Comparison of ENCODE assay signal across 25 cellular contexts in the genomic region with DNA sequence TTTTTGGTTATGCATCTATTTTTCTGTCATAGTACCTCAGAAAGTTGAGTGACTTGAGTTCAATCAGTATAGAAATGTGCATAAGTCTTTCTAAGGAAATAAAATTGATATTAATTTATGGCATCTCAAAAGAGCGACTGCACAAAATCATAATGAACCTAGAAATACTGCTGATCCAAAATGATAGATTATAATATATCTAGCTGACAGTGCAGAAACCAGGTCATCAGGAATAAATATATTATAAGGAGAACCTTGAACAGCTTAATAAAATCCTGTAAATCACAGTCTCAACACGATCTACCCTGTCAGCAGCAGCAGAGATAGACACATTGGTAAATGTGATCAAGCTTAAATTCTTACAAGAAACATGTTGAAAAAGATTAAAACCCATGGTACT.
DNase-seq lines count a peak whose midpoint lies in the region; ATAC-seq, FAIRE-seq and TF ChIP-seq lines count a peak whose summit lies in the region.
"Had no signal": no experiment of that assay in that cellular context is flagged by ENCODE, and none has a peak within 500 bp of the region (broad histone marks: within the 10 kb centered on the region; RNA-seq: fewer than 3 reads in every experiment).

No MANE protein-coding gene starts in this region.

- H3K9ac ChIP-seq in HepG2 (ENCODE audit: insufficient read depth, low read depth, low read length) (no peak overlapping the region), K562 (ENCODE audit: insufficient read depth in 1 of 2, low read depth in 2 of 2, low read length in 2 of 2) (no peak overlapping the region)
- H3K9ac ChIP-seq: BLaER1 had no signal

- H3K4me1 Mint-ChIP-seq in natural killer cell: no peaks in the 10 kb centered on the region
- H3K4me1 Mint-ChIP-seq: CD14-positive monocyte; CD4-positive, alpha-beta memory T cell; CD4-positive, CD25-positive, alpha-beta regulatory T cell; CD8-positive, alpha-beta memory T cell had no signal

- no peaks in the 10 kb centered on the region for H3K27me3 ChIP-seq in HepG2 (ENCODE audit: control insufficient read depth in 1 of 2, insufficient read depth in 2 of 2, low read length in 2 of 2)
- no peaks in the 10 kb centered on the region for H3K27me3 ChIP-seq in right lobe of liver
- H3K27me3 ChIP-seq in K562 (ENCODE audit: control insufficient read depth in 2 of 2, insufficient read depth in 2 of 2, low read length in 2 of 2): no peaks in the 10 kb centered on the region
- H3K27me3 ChIP-seq: BE2C, BLaER1 had no signal

- CTCF ChIA-PET in HepG2 (lab: Yijun Ruan, JAX; ENCODE audit: low intra/inter-chr PET ratio, low total read pairs) (no interaction called here), K562 (lab: Yijun Ruan, JAX; ENCODE audit: low intra/inter-chr PET ratio) (no interaction called here)

- no peak overlapping the region for H3K4me2 ChIP-seq in HepG2 (ENCODE audit: low read depth, low read length)
- H3K4me2 ChIP-seq in K562 (ENCODE audit: insufficient read depth, low read length): no peak overlapping the region
- H3K4me2 ChIP-seq: BLaER1 had no signal

- H3K36me3 ChIP-seq in HepG2 (replicated peaks in 1 of 2; ENCODE audit: control insufficient read depth in 1 of 2, insufficient read depth in 2 of 2, low read length in 2 of 2) (no peaks in the 10 kb centered on the region), right lobe of liver (no peaks in the 10 kb centered on the region), K562 (ENCODE audit: control insufficient read depth, insufficient read depth, low read length) (no peaks in the 10 kb centered on the region)
- H3K36me3 ChIP-seq: BE2C, BLaER1 had no signal

- H3K9me3 ChIP-seq in HepG2 (ENCODE audit: low read length) (peaks cover 34% of the 10 kb centered on the region), right lobe of liver (no peaks in the 10 kb centered on the region), K562 (replicated peaks; ENCODE audit: control insufficient read depth, insufficient read depth, low read depth, low read length) (peaks cover 2% of the 10 kb centered on the region; the same call in 1 of the 2 replicates)
- H3K9me3 ChIP-seq: BE2C, BLaER1 had no signal

- H3K79me2 ChIP-seq in HepG2 (ENCODE audit: insufficient read depth, low read length): no peaks in the 10 kb centered on the region
- no peaks in the 10 kb centered on the region for H3K79me2 ChIP-seq in K562 (ENCODE audit: control insufficient read depth, insufficient read depth, low read length)

- no peak overlapping the region for H3K4me3 Mint-ChIP-seq in natural killer cell
- H3K4me3 Mint-ChIP-seq: CD14-positive monocyte; CD4-positive, alpha-beta memory T cell; CD4-positive, CD25-positive, alpha-beta regulatory T cell; CD8-positive, alpha-beta memory T cell had no signal

- TF ChIP-seq EP300 in HepG2 (IDR thresholded peaks at IDR 0.05; ENCODE audit: low read depth in 2 of 2, low read length in 2 of 2): no peak
- no peak for TF ChIP-seq EP300 in HepG2 (CRISPR knock-in tag; IDR thresholded peaks at IDR 0.05; ENCODE audit: borderline replicate concordance)
- no peak for TF ChIP-seq EP300 in K562 (IDR thresholded peaks at IDR 0.05; ENCODE audit: low read length)

- no TSS peak for BruUV-seq in HepG2 (replicated peaks; lab: Mats Ljungman, UMichigan)
- BruUV-seq in K562 (replicated peaks; lab: Mats Ljungman, UMichigan): no TSS peak

- TF ChIP-seq RAD21 in HepG2 (CRISPR knock-in tag; IDR thresholded peaks at IDR 0.05): no peak
- TF ChIP-seq RAD21 in K562 (CRISPR knock-in tag; conservative IDR thresholded peaks at IDR 0.05 in 1 of 2, IDR thresholded peaks at IDR 0.05 in 1 of 2): no peak

- no peaks in the 10 kb centered on the region for H3K9me1 ChIP-seq in K562 (ENCODE audit: control insufficient read depth, insufficient read depth, low read length)

- POLR2A ChIA-PET in HepG2 (lab: Yijun Ruan, JAX) (no interaction called here), K562 (lab: Yijun Ruan, JAX) (no interaction called here)

- H3K36me3 Mint-ChIP-seq in natural killer cell: peaks cover 18% of the 10 kb centered on the region
- H3K36me3 Mint-ChIP-seq: CD14-positive monocyte; CD4-positive, alpha-beta memory T cell; CD4-positive, CD25-positive, alpha-beta regulatory T cell; CD8-positive, alpha-beta memory T cell had no signal

- H4K20me1 ChIP-seq in HepG2 (ENCODE audit: insufficient read depth, low read length) (no peaks in the 10 kb centered on the region), K562 (replicated peaks; ENCODE audit: control insufficient read depth, insufficient read depth, low read length) (no peaks in the 10 kb centered on the region)
- H4K20me1 ChIP-seq: BLaER1 had no signal

- H3K9me3 Mint-ChIP-seq in natural killer cell: peaks cover 10 to 12% of the 10 kb centered on the region in 2 donors

- no peak for TF ChIP-seq CTCF in HepG2 (CRISPR knock-in tag; IDR thresholded peaks at IDR 0.05)
- no peak for TF ChIP-seq CTCF in right lobe of liver (IDR thresholded peaks at IDR 0.05)
- no peak for TF ChIP-seq CTCF in K562 (IDR thresholded peaks at IDR 0.05 in 2 of 3, conservative IDR thresholded peaks at IDR 0.05 in 1 of 3; ENCODE audit: insufficient read depth in 2 of 3, low read depth in 1 of 3, low read length in 3 of 3)
- TF ChIP-seq CTCF in natural killer cell (IDR thresholded peaks at IDR 0.05): no peak

- intact Hi-C loops in HepG2 (cut with micrococcal nuclease; ENCODE audit: unreplicated experiment): no loop called here
- intact Hi-C loops in right lobe of liver (cut with DNase I): no loop called here
- intact Hi-C loops in K562 (cut with micrococcal nuclease): no loop called here
- intact Hi-C loops in natural killer cell (cut with micrococcal nuclease): no loop called here

- no peak for DNase-seq in HepG2 (ENCODE audit: low spot score)
- DNase-seq in right lobe of liver: no peak
- no peak for DNase-seq in K562 (ENCODE audit: extremely low read depth in 1 of 4, low spot score in 3 of 4)
- DNase-seq in natural killer cell: no peak
- no peak for DNase-seq in substantia nigra (lab: John Stamatoyannopoulos, UW)
- DNase-seq: ACHN; BE2C; C1 segment of cervical spinal cord; CD4-positive, alpha-beta memory T cell; CD4-positive, CD25-positive, alpha-beta regulatory T cell; CD8-positive, alpha-beta memory T cell; COR-L47; DMS 273 treated with DMSO at 0.1 percent for 48 hours; DMS153; DMS53; DMS79; DND-41; EL; GDM1 had no signal

- TF ChIP-seq POLR2A in HepG2 (IDR thresholded peaks at IDR 0.05; ENCODE audit: insufficient read depth in 1 of 2, low read depth in 2 of 2, low read length in 2 of 2) (no peak), right lobe of liver (IDR thresholded peaks at IDR 0.05) (no peak), K562 (conservative IDR thresholded peaks at IDR 0.05) (no peak)

- FAIRE-seq in HepG2 (lab: Jason Lieb, UNC) (no peak), K562 (lab: Jason Lieb, UNC) (no peak)
- FAIRE-seq: GM12878, GM12892, GM18507 had no signal

- H3K4me3 ChIP-seq in HepG2 (replicated peaks in 1 of 3; ENCODE audit: insufficient read depth in 1 of 3, low read depth in 2 of 3, low read length in 3 of 3) (no peak overlapping the region), right lobe of liver (no peak overlapping the region), K562 (no peak overlapping the region)
- H3K4me3 ChIP-seq: BLaER1, GM12878 had no signal

- 0% methylated on average over 2 of the region's 2 CpGs for WGBS in HepG2 (ENCODE audit: low lambda C conversion rate)
- 46% methylated on average over 2 of the region's 2 CpGs for WGBS in right lobe of liver (ENCODE audit: insufficient coverage, low coverage, low lambda C conversion rate, missing lambda C conversion rate)
- 0% methylated on average over 2 of the region's 2 CpGs for WGBS in K562 (ENCODE audit: insufficient coverage, low coverage, missing lambda C conversion rate)

- no peak for ATAC-seq in HepG2
- no peak for ATAC-seq in right lobe of liver
- no peak for ATAC-seq in K562
- no peak for ATAC-seq in natural killer cell
- ATAC-seq: GM12878 had no signal

- no peaks in the 10 kb centered on the region for H3K4me1 ChIP-seq in HepG2 (ENCODE audit: insufficient read depth, low read length)
- H3K4me1 ChIP-seq in right lobe of liver: no peaks in the 10 kb centered on the region
- H3K4me1 ChIP-seq in K562 (replicated peaks in 1 of 2; ENCODE audit: control insufficient read depth in 2 of 2, insufficient read depth in 2 of 2, low read length in 2 of 2): no peaks in the 10 kb centered on the region
- H3K4me1 ChIP-seq: BE2C, BLaER1 had no signal

- H3K27ac ChIP-seq in HepG2 (ENCODE audit: extremely low read length, insufficient read depth, low read length) (no peak overlapping the region), right lobe of liver (no peak overlapping the region), K562 (ENCODE audit: extremely low read depth, low read depth, low read length) (no peak overlapping the region), substantia nigra (ENCODE audit: low read depth, low read length, poor library complexity, severe bottlenecking) (no peak overlapping the region)
- H3K27ac ChIP-seq: 22Rv1, BLaER1 had no signal

- no peak overlapping the region for H2AFZ ChIP-seq in HepG2 (ENCODE audit: low read length)
- no peak overlapping the region for H2AFZ ChIP-seq in K562 (ENCODE audit: low read depth, low read length)

- in situ Hi-C loops in HepG2 (cut with HindIII; ENCODE audit: extremely low pct_ligation_motif_present, low pct_unique_long_range_greater_than_20kb) (no loop called here), K562 (cut with MboI) (no loop called here)

- H3K27me3 Mint-ChIP-seq in natural killer cell (ENCODE audit: low read depth in 2 of 2): no peaks in the 10 kb centered on the region
- H3K27me3 Mint-ChIP-seq: CD4-positive, alpha-beta memory T cell; CD4-positive, CD25-positive, alpha-beta regulatory T cell; CD8-positive, alpha-beta memory T cell had no signal

- no peak overlapping the region for H3K27ac Mint-ChIP-seq in natural killer cell
- H3K27ac Mint-ChIP-seq: CD14-positive monocyte; CD4-positive, alpha-beta memory T cell; CD4-positive, CD25-positive, alpha-beta regulatory T cell; CD8-positive, alpha-beta memory T cell had no signal

TF ChIP-seq in HepG2, 621 proteins besides CTCF, POLR2A, EP300 and RAD21:
- TF ChIP-seq KDM3A (CRISPR knock-in tag; IDR thresholded peaks at IDR 0.05; ENCODE audit: low read depth) (no peak), MAFF (IDR thresholded peaks at IDR 0.05; ENCODE audit: low read depth, low read length) (peak; percentile 64), ZFP36L1 (CRISPR knock-in tag; IDR thresholded peaks at IDR 0.05) (no peak), ZNF296 (CRISPR knock-in tag; conservative IDR thresholded peaks at IDR 0.05) (no peak), MAFK (conservative IDR thresholded peaks at IDR 0.05 in 1 of 2, IDR thresholded peaks at IDR 0.05 in 1 of 2; ENCODE audit: low read length in 2 of 2) (peak; percentile 36 to 71; a peak in 3 of 4 replicates)

TF ChIP-seq in K562, 482 proteins besides CTCF, POLR2A, EP300 and RAD21 (continues in another document):
- TF ChIP-seq MAFG (tag; conservative IDR thresholded peaks at IDR 0.05): 0 out of 2 replicates have a peak, but pooled peaks have one; percentile 25
- no peak for TF ChIP-seq TGIF2 (CRISPR knock-in tag; IDR thresholded peaks at IDR 0.05)
- TF ChIP-seq ZNF316 (IDR thresholded peaks at IDR 0.05): peak; percentile 18; the same call in 1 of the 2 replicates
- no peak for TF ChIP-seq JUNB (CRISPR knock-in tag; conservative IDR thresholded peaks at IDR 0.05)
- TF ChIP-seq BDP1 (IDR thresholded peaks at IDR 0.05; ENCODE audit: insufficient read depth, insufficient read length): no peak
- TF ChIP-seq U2AF2 (optimal IDR thresholded peaks at IDR 0.05; ENCODE audit: low read depth, low read length): no peak
- TF ChIP-seq RBFOX2 (IDR thresholded peaks at IDR 0.05; ENCODE audit: low read depth, low read length): no peak

Comparison
In these comparisons a context has a peak if more than half of its experiments do, and no peak if none do; other contexts are left out.
1. Of the 241 proteins assayed by ChIP-seq in both HepG2 and K562: peak only in HepG2: MAFF and MAFK; only in K562: MAFG; in both: none; in neither: 238.